Comparison of ENCODE assay signal across 8 cellular contexts in the genomic region with DNA sequence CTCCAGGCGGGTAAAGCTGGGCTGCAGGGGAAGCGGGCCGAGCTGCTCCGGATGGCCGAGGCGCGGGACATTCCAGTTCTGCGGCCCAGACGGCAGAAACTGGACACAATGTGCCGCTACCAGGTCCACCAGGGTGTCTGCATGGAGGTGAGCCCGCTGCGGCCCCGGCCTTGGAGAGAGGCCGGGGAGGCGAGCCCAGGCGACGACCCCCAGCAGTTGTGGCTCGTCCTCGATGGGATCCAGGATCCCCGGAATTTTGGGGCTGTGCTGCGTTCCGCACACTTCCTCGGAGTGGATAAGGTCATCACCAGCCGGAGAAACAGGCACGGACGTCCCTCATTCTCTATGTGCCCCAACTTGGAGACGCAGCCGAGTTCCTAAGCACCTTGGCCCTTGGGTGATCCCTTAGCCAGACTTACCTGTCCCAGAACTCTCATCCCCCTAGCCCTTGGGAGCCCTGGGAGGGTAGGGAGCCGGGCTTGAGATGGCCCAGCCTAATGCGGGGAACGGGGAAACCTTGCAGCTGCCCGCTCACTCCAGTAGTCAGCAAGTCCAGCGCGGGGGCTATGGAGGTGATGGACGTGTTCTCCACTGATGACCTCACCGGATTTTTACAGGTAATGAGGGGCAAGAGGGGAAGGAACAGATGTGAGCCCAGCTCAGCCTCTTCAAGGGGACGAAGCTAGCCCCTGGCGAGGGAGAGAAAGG. TPM values are rescaled to one million over a fixed set of nuclear protein-coding genes. Genes with fewer than 3 reads are reported as not detected.
DNase-seq lines count a peak whose midpoint lies in the region; ATAC-seq and TF ChIP-seq lines count a peak whose summit lies in the region.

No MANE protein-coding gene starts in this region.

- H3K4me3 ChIP-seq in CD4-positive, alpha-beta memory T cell (ENCODE audit: low read length in 2 of 2): peak overlapping the region; percentile 76 to 86
- H3K4me3 ChIP-seq in HEK293 (ENCODE audit: low read depth, low read length) (peak overlapping the region; percentile 88), SJSA1 (peak overlapping the region; percentile 76), mononuclear cell (ENCODE audit: low read length) (peak overlapping the region; percentile 97), urinary bladder (ENCODE audit: low read depth, low read length) (peak overlapping the region; percentile 69)

- DNase-seq in CD4-positive, alpha-beta memory T cell: peak in 2 of 5 donors; percentile 8 to 14
- DNase-seq in SJSA1 (ENCODE audit: low read depth in 1 of 2, low spot score in 2 of 2): peak in 1 of 2 experiments; percentile 35
- DNase-seq in effector memory CD8-positive, alpha-beta T cell: peak in 1 of 3 experiments; percentile 19
- DNase-seq in AG08395 (ENCODE audit: low spot score): no peak

- H3K9me3 Mint-ChIP-seq in CD4-positive, alpha-beta memory T cell: no peaks in the 10 kb centered on the region
- no peaks in the 10 kb centered on the region for H3K9me3 Mint-ChIP-seq in effector memory CD8-positive, alpha-beta T cell

- H3K4me1 ChIP-seq in CD4-positive, alpha-beta memory T cell (ENCODE audit: insufficient read depth, low read length): peaks cover 34% of the 10 kb centered on the region
- H3K4me1 ChIP-seq in HEK293 (ENCODE audit: control insufficient read depth, insufficient read depth, low read length): peaks cover 9% of the 10 kb centered on the region; the same call in 1 of the 2 replicates
- H3K4me1 ChIP-seq in SJSA1 (replicated peaks): peaks cover 14% of the 10 kb centered on the region
- H3K4me1 ChIP-seq in mononuclear cell (ENCODE audit: insufficient read depth, low read length): peaks cover 37% of the 10 kb centered on the region
- no peaks in the 10 kb centered on the region for H3K4me1 ChIP-seq in urinary bladder (ENCODE audit: insufficient read depth)

- no peaks in the 10 kb centered on the region for H3K27me3 Mint-ChIP-seq in CD4-positive, alpha-beta memory T cell
- H3K27me3 Mint-ChIP-seq in effector memory CD8-positive, alpha-beta T cell: no peaks in the 10 kb centered on the region

- H3K4me3 Mint-ChIP-seq in CD4-positive, alpha-beta memory T cell: peak overlapping the region; percentile 84 to 95 (median 93)
- peak overlapping the region; percentile 88 to 95 for H3K4me3 Mint-ChIP-seq in effector memory CD8-positive, alpha-beta T cell

- CTCF ChIA-PET in CD4-positive, alpha-beta memory T cell (lab: Charles Lee; ENCODE audit: partially characterized antibody): interaction anchor here (0.7 to 4.6 kb wide), 38 partner anchors 9 to 795 kb away, joined by 3 to 62 read pairs (median 4); a partner anchor contains a TSS
- CTCF ChIA-PET in HEK293 (lab: Yijun Ruan, JAX): interaction anchor here (0.6 to 3.9 kb wide), 39 partner anchors 9 to 1168 kb away, joined by 3 to 45 read pairs (median 4); a partner anchor contains a TSS

- no peak for TF ChIP-seq CTCF in HEK293 (tag by site-specific recombination; IDR thresholded peaks at IDR 0.05)

- H3K36me3 ChIP-seq in CD4-positive, alpha-beta memory T cell (ENCODE audit: insufficient read depth, low read length): no peaks in the 10 kb centered on the region
- H3K36me3 ChIP-seq in HEK293 (ENCODE audit: control insufficient read depth in 2 of 2, insufficient read depth in 1 of 2, low read length in 2 of 2) (peaks cover 4 to 39% of the 10 kb centered on the region in 2 experiments; a peak in 2 of 3 replicates), SJSA1 (peaks cover 12% of the 10 kb centered on the region; the same call in 1 of the 2 replicates), urinary bladder (ENCODE audit: insufficient read depth) (no peaks in the 10 kb centered on the region)

- POLR2A ChIA-PET in CD4-positive, alpha-beta memory T cell (lab: Charles Lee; ENCODE audit: partially characterized antibody): interaction anchor here (0.5 to 4.4 kb wide), 11 partner anchors 11 to 866 kb away, joined by 3 to 45 read pairs (median 5); a partner anchor contains a TSS
- POLR2A ChIA-PET in HEK293 (lab: Yijun Ruan, JAX): interaction anchor here (0.6 to 3.8 kb wide), 22 partner anchors 8 to 757 kb away, joined by 3 to 70 read pairs (median 4); a partner anchor contains a TSS

- intact Hi-C loops in CD4-positive, alpha-beta memory T cell (cut with micrococcal nuclease): loop anchor here (2.0 to 10.0 kb wide), 2 partner anchors 25 to 343 kb away; a partner anchor contains a TSS

- peak overlapping the region; percentile 50 to 89 (median 79) for H3K27ac Mint-ChIP-seq in CD4-positive, alpha-beta memory T cell
- H3K27ac Mint-ChIP-seq in effector memory CD8-positive, alpha-beta T cell: peak overlapping the region; percentile 79 to 96

- H3K9me3 ChIP-seq in CD4-positive, alpha-beta memory T cell (ENCODE audit: control insufficient read depth in 1 of 2, low read length in 2 of 2): no peaks in the 10 kb centered on the region
- H3K9me3 ChIP-seq in HEK293 (ENCODE audit: control insufficient read depth, insufficient read depth, low read depth, low read length): no peaks in the 10 kb centered on the region
- no peaks in the 10 kb centered on the region for H3K9me3 ChIP-seq in SJSA1 (replicated peaks)
- H3K9me3 ChIP-seq in mononuclear cell (ENCODE audit: low read depth, low read length): no peaks in the 10 kb centered on the region

- peak overlapping the region; percentile 74 for H3K27ac ChIP-seq in CD4-positive, alpha-beta memory T cell (ENCODE audit: low read depth, low read length)
- peak overlapping the region; percentile 56; the same call in 1 of the 2 replicates for H3K27ac ChIP-seq in HEK293 (ENCODE audit: extremely low read depth, low read depth, low read length)
- H3K27ac ChIP-seq in SJSA1: peak overlapping the region; percentile 78
- no peak overlapping the region for H3K27ac ChIP-seq in urinary bladder (ENCODE audit: low read depth)

- peaks cover 6 to 12% of the 10 kb centered on the region in 2 donors for H3K36me3 Mint-ChIP-seq in CD4-positive, alpha-beta memory T cell
- H3K36me3 Mint-ChIP-seq in effector memory CD8-positive, alpha-beta T cell (ENCODE audit: insufficient read depth): peaks cover 12% of the 10 kb centered on the region

- ATAC-seq in effector memory CD8-positive, alpha-beta T cell (replicated peaks): no peak
- no peak for ATAC-seq in GM19328 (IDR thresholded peaks at IDR 0.05; ENCODE audit: unreplicated experiment)

- 4% methylated on average over 38 of the region's 38 CpGs for WGBS in urinary bladder

- H3K27me3 ChIP-seq in CD4-positive, alpha-beta memory T cell (ENCODE audit: insufficient read depth, low read length): no peaks in the 10 kb centered on the region
- H3K27me3 ChIP-seq in SJSA1 (replicated peaks) (no peaks in the 10 kb centered on the region), mononuclear cell (ENCODE audit: insufficient read depth, low read length) (no peaks in the 10 kb centered on the region)

- peaks cover 27 to 45% (median 36%) of the 10 kb centered on the region in 4 donors for H3K4me1 Mint-ChIP-seq in CD4-positive, alpha-beta memory T cell
- peaks cover 31 to 33% of the 10 kb centered on the region in 2 donors for H3K4me1 Mint-ChIP-seq in effector memory CD8-positive, alpha-beta T cell (ENCODE audit: low read depth in 2 of 2)

TF ChIP-seq in HEK293, 187 proteins besides CTCF, POLR2A, EP300 and RAD21 (continues in another document):
- TF ChIP-seq ZNF558 (tag by site-specific recombination; IDR thresholded peaks at IDR 0.05) (no peak), ZNF132 (tag by site-specific recombination; IDR thresholded peaks at IDR 0.05; ENCODE audit: borderline replicate concordance) (no peak), HOXA7 (CRISPR knock-in tag; IDR thresholded peaks at IDR 0.05; ENCODE audit: borderline replicate concordance) (no peak), ZNF311 (tag by site-specific recombination; IDR thresholded peaks at IDR 0.05; ENCODE audit: borderline replicate concordance) (no peak), ZNF354C (tag by site-specific recombination; IDR thresholded peaks at IDR 0.05; ENCODE audit: borderline replicate concordance, low read depth) (no peak), ZNF473 (tag by site-specific recombination; IDR thresholded peaks at IDR 0.05) (no peak), ZNF174 (tag by site-specific recombination; IDR thresholded peaks at IDR 0.05) (no peak), SETDB1 (IDR thresholded peaks at IDR 0.05; ENCODE audit: insufficient read length, low read length) (no peak), IKZF3 (tag by site-specific recombination; IDR thresholded peaks at IDR 0.05) (no peak), ZNF600 (tag by site-specific recombination; IDR thresholded peaks at IDR 0.05) (peak; percentile 9; the same call in 1 of the 2 replicates), ZNF560 (tag by site-specific recombination; IDR thresholded peaks at IDR 0.05; ENCODE audit: borderline replicate concordance) (no peak), ZNF785 (tag by site-specific recombination; IDR thresholded peaks at IDR 0.05) (no peak), ZNF112 (tag by site-specific recombination; IDR thresholded peaks at IDR 0.05) (no peak), ZNF747 (tag by site-specific recombination; IDR thresholded peaks at IDR 0.05) (no peak)
- TF ChIP-seq, protein P1, sequence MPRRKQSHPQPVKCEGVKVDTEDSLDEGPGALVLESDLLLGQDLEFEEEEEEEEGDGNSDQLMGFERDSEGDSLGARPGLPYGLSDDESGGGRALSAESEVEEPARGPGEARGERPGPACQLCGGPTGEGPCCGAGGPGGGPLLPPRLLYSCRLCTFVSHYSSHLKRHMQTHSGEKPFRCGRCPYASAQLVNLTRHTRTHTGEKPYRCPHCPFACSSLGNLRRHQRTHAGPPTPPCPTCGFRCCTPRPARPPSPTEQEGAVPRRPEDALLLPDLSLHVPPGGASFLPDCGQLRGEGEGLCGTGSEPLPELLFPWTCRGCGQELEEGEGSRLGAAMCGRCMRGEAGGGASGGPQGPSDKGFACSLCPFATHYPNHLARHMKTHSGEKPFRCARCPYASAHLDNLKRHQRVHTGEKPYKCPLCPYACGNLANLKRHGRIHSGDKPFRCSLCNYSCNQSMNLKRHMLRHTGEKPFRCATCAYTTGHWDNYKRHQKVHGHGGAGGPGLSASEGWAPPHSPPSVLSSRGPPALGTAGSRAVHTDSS (tag by site-specific recombination; IDR thresholded peaks at IDR 0.05): no peak

RNA-seq across cellular contexts. Expression of a gene that starts 0.8 kb away (rescaled TPM):
- 10 to 100 TPM; 11.8 to 13.3 TPM for total RNA-seq in CD4-positive, alpha-beta memory T cell
- polyA plus RNA-seq in CD4-positive, alpha-beta memory T cell: 1 to 10 TPM; 1.7 to 4.4 TPM
- 8.5 and 12.8 TPM in 2 replicates for total RNA-seq in SJSA1 (2014; rRNA removed; shearing (Covaris generic))
- total RNA-seq in mononuclear cell (1.5 TPM), urinary bladder (3.0 TPM)
- 7.9 TPM for polyA plus RNA-seq in urinary bladder

RNA-seq across cellular contexts. Expression of a gene that starts 10.5 kb away (rescaled TPM):
- total RNA-seq in CD4-positive, alpha-beta memory T cell: 1 to 10 TPM; 7.2 to 7.8 TPM
- 1 to 10 TPM; 3.6 to 4.0 TPM for polyA plus RNA-seq in CD4-positive, alpha-beta memory T cell
- 6.5 and 8.0 TPM in 2 replicates for total RNA-seq in SJSA1 (2014; rRNA removed; shearing (Covaris generic))
- total RNA-seq in mononuclear cell: 1.8 TPM
- total RNA-seq in urinary bladder: 3.2 TPM
- polyA plus RNA-seq in urinary bladder: 9.4 TPM

RNA-seq across cellular contexts. Expression of a gene that starts 57.5 kb away (rescaled TPM):
- total RNA-seq in CD4-positive, alpha-beta memory T cell: 100 to 1,000 TPM; 140 to 143 TPM
- 10 to 100 TPM; 45.5 to 85.3 TPM for polyA plus RNA-seq in CD4-positive, alpha-beta memory T cell
- 47.6 and 54.0 TPM in 2 replicates for total RNA-seq in SJSA1 (2014; rRNA removed; shearing (Covaris generic))
- total RNA-seq in mononuclear cell (177 TPM), urinary bladder (86.5 TPM)
- 46.4 TPM for polyA plus RNA-seq in urinary bladder
